1 cellular context compared by ENCODE assay signal in the genomic region with DNA sequence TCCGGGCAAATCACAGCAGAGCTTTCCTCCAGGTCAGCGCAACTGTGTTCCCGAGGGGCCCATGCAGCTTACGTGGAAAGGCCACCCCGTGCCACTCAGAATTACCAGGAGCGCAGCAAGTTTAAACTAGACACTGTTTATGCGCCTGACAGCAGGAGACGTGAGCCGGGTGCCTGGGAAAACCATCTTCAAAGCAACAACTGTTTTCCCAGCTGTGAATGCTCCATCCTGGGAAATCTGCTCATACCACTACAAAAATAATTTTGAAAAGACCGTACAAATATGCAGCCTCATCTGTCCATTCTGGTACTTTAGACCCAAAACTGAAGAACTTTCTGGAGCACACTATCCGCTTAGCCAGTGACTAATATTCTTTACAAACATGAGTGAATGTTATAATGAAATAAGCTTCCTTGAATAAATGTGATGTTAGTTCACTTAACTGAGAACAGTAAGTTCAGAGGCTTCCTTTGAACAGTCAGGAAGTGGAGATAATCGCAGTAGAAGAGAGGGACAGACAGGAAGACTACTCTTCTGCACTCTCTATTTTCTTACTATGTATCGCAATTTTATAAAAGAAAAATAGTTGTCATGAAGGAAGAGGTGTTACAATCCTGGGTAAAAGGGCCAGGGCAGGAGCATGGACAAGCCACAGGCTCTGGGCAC.
TF ChIP-seq lines count a peak whose summit lies in the region.

No MANE protein-coding gene starts in this region.

TF ChIP-seq in GM23338, 12 proteins besides CTCF, POLR2A, EP300 and RAD21:
- no peak for TF ChIP-seq EZH2 (IDR thresholded peaks at IDR 0.05; ENCODE audit: low read depth, unreplicated experiment)
- TF ChIP-seq ZNF114 (CRISPR knock-in tag; IDR thresholded peaks at IDR 0.05): no peak
- TF ChIP-seq STAT1 (IDR thresholded peaks at IDR 0.05; ENCODE audit: unreplicated experiment): no peak
- no peak for TF ChIP-seq ZNF462 (CRISPR knock-in tag; IDR thresholded peaks at IDR 0.05)
- no peak for TF ChIP-seq CREB1 (CRISPR knock-in tag; IDR thresholded peaks at IDR 0.05; ENCODE audit: low read depth)
- TF ChIP-seq, protein P1, sequence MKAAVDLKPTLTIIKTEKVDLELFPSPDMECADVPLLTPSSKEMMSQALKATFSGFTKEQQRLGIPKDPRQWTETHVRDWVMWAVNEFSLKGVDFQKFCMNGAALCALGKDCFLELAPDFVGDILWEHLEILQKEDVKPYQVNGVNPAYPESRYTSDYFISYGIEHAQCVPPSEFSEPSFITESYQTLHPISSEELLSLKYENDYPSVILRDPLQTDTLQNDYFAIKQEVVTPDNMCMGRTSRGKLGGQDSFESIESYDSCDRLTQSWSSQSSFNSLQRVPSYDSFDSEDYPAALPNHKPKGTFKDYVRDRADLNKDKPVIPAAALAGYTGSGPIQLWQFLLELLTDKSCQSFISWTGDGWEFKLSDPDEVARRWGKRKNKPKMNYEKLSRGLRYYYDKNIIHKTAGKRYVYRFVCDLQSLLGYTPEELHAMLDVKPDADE (IDR thresholded peaks at IDR 0.05): no peak
- no peak for TF ChIP-seq ZNF331 (CRISPR knock-in tag; IDR thresholded peaks at IDR 0.05; ENCODE audit: low read depth)
- TF ChIP-seq, protein P2, sequence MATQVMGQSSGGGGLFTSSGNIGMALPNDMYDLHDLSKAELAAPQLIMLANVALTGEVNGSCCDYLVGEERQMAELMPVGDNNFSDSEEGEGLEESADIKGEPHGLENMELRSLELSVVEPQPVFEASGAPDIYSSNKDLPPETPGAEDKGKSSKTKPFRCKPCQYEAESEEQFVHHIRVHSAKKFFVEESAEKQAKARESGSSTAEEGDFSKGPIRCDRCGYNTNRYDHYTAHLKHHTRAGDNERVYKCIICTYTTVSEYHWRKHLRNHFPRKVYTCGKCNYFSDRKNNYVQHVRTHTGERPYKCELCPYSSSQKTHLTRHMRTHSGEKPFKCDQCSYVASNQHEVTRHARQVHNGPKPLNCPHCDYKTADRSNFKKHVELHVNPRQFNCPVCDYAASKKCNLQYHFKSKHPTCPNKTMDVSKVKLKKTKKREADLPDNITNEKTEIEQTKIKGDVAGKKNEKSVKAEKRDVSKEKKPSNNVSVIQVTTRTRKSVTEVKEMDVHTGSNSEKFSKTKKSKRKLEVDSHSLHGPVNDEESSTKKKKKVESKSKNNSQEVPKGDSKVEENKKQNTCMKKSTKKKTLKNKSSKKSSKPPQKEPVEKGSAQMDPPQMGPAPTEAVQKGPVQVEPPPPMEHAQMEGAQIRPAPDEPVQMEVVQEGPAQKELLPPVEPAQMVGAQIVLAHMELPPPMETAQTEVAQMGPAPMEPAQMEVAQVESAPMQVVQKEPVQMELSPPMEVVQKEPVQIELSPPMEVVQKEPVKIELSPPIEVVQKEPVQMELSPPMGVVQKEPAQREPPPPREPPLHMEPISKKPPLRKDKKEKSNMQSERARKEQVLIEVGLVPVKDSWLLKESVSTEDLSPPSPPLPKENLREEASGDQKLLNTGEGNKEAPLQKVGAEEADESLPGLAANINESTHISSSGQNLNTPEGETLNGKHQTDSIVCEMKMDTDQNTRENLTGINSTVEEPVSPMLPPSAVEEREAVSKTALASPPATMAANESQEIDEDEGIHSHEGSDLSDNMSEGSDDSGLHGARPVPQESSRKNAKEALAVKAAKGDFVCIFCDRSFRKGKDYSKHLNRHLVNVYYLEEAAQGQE (IDR thresholded peaks at IDR 0.05; ENCODE audit: unreplicated experiment): no peak
- TF ChIP-seq NANOG (IDR thresholded peaks at IDR 0.05; ENCODE audit: borderline replicate concordance): no peak
- TF ChIP-seq EZH2phosphoT487 (IDR thresholded peaks at IDR 0.05; ENCODE audit: unreplicated experiment): no peak
- no peak for TF ChIP-seq POLR2AphosphoS5 (IDR thresholded peaks at IDR 0.05; ENCODE audit: low read depth)
- no peak for TF ChIP-seq JUNB (IDR thresholded peaks at IDR 0.05; ENCODE audit: unreplicated experiment)
